11 cellular contexts compared by ENCODE assay signal in genomic region chr11:63610604-63611394, GRCh38. TPM values are rescaled to one million over a fixed set of nuclear protein-coding genes. Genes with fewer than 3 reads are reported as not detected.
DNase-seq lines count a peak whose midpoint lies in the region; ATAC-seq and TF ChIP-seq lines count a peak whose summit lies in the region.
"Had no signal": no experiment of that assay in that cellular context is flagged by ENCODE, and none has a peak within 500 bp of the region (broad histone marks: within the 10 kb centered on the region; RNA-seq: fewer than 3 reads in every experiment).

No MANE protein-coding gene starts in this region.

- H3K9me2 ChIP-seq in GM23248 (ENCODE audit: insufficient read depth) = no peaks in the 10 kb centered on the region

- H3K4me3 Mint-ChIP-seq in Calu3 (ENCODE audit: low read depth, unreplicated experiment) (peak overlapping the region; percentile 92), neural progenitor cell (no peak overlapping the region)
- H3K4me3 Mint-ChIP-seq: HFFc6 had no signal

- H3K27ac ChIP-seq in dorsolateral prefrontal cortex (peak overlapping the region; percentile 64 to 100 (median 97)), neural progenitor cell (no peak overlapping the region), GM23248 (no peak overlapping the region)

- CTCF ChIA-PET in Calu3 (lab: Charles Lee) = no interaction called here

- no peaks in the 10 kb centered on the region for H3K36me3 ChIP-seq in neural progenitor cell
- no peaks in the 10 kb centered on the region for H3K36me3 ChIP-seq in GM23248 (ENCODE audit: low read depth)

- H3K4me2 ChIP-seq in neural progenitor cell (peak overlapping the region; percentile 46), GM23248 (ENCODE audit: unreplicated experiment) (no peak overlapping the region)

- peaks cover 88% of the 10 kb centered on the region for H3K36me3 Mint-ChIP-seq in Calu3 (ENCODE audit: insufficient read depth, unreplicated experiment)
- no peaks in the 10 kb centered on the region for H3K36me3 Mint-ChIP-seq in neural progenitor cell

- TF ChIP-seq CTCF in Calu3 (IDR thresholded peaks at IDR 0.05; ENCODE audit: unreplicated experiment) (no peak), dorsolateral prefrontal cortex (IDR thresholded peaks at IDR 0.05 in 54 of 56, conservative IDR thresholded peaks at IDR 0.05 in 2 of 56; ENCODE audit: low read depth in 1 of 56, partially characterized antibody in 56 of 56) (peak in 12 of 56 donors; percentile 3 to 29 (median 14)), neural progenitor cell (IDR thresholded peaks at IDR 0.05) (peak; percentile 18)

- TSS peak; percentile 70 for BruUV-seq in Calu3 (replicated peaks; lab: Mats Ljungman, UMichigan)

- ATAC-seq in GM21390 (IDR thresholded peaks at IDR 0.05; ENCODE audit: unreplicated experiment) = no peak

- peaks cover 56% of the 10 kb centered on the region for H3K4me1 Mint-ChIP-seq in Calu3 (ENCODE audit: low read depth, unreplicated experiment)
- peaks cover 23% of the 10 kb centered on the region for H3K4me1 Mint-ChIP-seq in neural progenitor cell

- no peaks in the 10 kb centered on the region for H4K20me1 ChIP-seq in neural progenitor cell (ENCODE audit: low read depth)
- no peaks in the 10 kb centered on the region for H4K20me1 ChIP-seq in GM23248 (ENCODE audit: insufficient read depth)

- H3K4me1 ChIP-seq in neural progenitor cell (peaks cover 12% of the 10 kb centered on the region), GM23248 (ENCODE audit: insufficient read depth) (peaks cover 8% of the 10 kb centered on the region; the same call in 1 of the 2 replicates)

- H2AFZ ChIP-seq in neural progenitor cell (replicated peaks) = no peak overlapping the region
- no peak overlapping the region for H2AFZ ChIP-seq in GM23248

- WGBS in GM23248 (ENCODE audit: low coverage in 1 of 2, low lambda C conversion rate in 2 of 2, missing lambda C conversion rate in 2 of 2), 2 experiments = 85 to 88% methylated on average over 14 of the region's 14 CpGs

- H3K27me3 ChIP-seq in dorsolateral prefrontal cortex (no peaks in the 10 kb centered on the region), neural progenitor cell (peaks cover 38% of the 10 kb centered on the region), GM23248 (replicated peaks; ENCODE audit: insufficient read depth) (no peaks in the 10 kb centered on the region)

- H3F3A ChIP-seq in neural progenitor cell (ENCODE audit: low read depth) (peaks cover 35% of the 10 kb centered on the region), GM23248 (ENCODE audit: insufficient read depth) (peaks cover 8% of the 10 kb centered on the region; the same call in 1 of the 2 replicates)

- in situ Hi-C loops in GM23248 (cut with MboI) = no loop called here

- no peaks in the 10 kb centered on the region for H3K27me3 Mint-ChIP-seq in Calu3 (ENCODE audit: unreplicated experiment)
- H3K27me3 Mint-ChIP-seq in neural progenitor cell (ENCODE audit: insufficient read depth, low read depth) = peaks cover 29% of the 10 kb centered on the region

- peak overlapping the region; percentile 23 to 97 (median 87) for H3K4me3 ChIP-seq in dorsolateral prefrontal cortex
- no peak overlapping the region for H3K4me3 ChIP-seq in neural progenitor cell
- H3K4me3 ChIP-seq in GM23248 = no peak overlapping the region

- H3K9ac ChIP-seq in neural progenitor cell (no peak overlapping the region), GM23248 (no peak overlapping the region)

- H3K79me2 ChIP-seq in neural progenitor cell (ENCODE audit: low read depth) (no peaks in the 10 kb centered on the region), GM23248 (ENCODE audit: insufficient read depth) (no peaks in the 10 kb centered on the region)

- no peaks in the 10 kb centered on the region for H3K9me3 ChIP-seq in neural progenitor cell (ENCODE audit: low read depth)
- no peaks in the 10 kb centered on the region for H3K9me3 ChIP-seq in GM23248 (ENCODE audit: low read depth)

- DNase-seq in Calu3 (peak; percentile 59), NCI-H2107 (lab: John Stamatoyannopoulos, UW) (peak; percentile 40), dorsolateral prefrontal cortex (peak in 2 of 10 donors; percentile 48 to 49), neural progenitor cell (ENCODE audit: low spot score) (peak; percentile 65), mesenteric fat pad (ENCODE audit: low spot score) (no peak), T1000 (lab: John Stamatoyannopoulos, UW) (no peak), GM23248 (no peak)
- DNase-seq: foreskin fibroblast, HFFc6, NCI-H510A treated with DMSO at 0.1 percent for 48 hours had no signal

- intact Hi-C loops in Calu3 (cut with micrococcal nuclease; ENCODE audit: unreplicated experiment) = loop anchor here (2.0 to 5.0 kb wide), 2 partner anchors 43 to 80 kb away; no protein-coding TSS in a partner anchor
- intact Hi-C loops in dorsolateral prefrontal cortex (cut with DNase I) = loop anchor here (5.0 kb wide), 3 partner anchors 38 to 103 kb away; partner anchors contain the start of genes LGALS12 (in 1 of the 2) and PLAAT4 (in 1 of the 2)

- H3K9me3 Mint-ChIP-seq in Calu3 (ENCODE audit: low read depth, unreplicated experiment) (no peaks in the 10 kb centered on the region), neural progenitor cell (no peaks in the 10 kb centered on the region)
- H3K9me3 Mint-ChIP-seq: HFFc6 had no signal

- H3K27ac Mint-ChIP-seq in Calu3 (ENCODE audit: unreplicated experiment) (peak overlapping the region; percentile 92), neural progenitor cell (peak overlapping the region; percentile 9)
- H3K27ac Mint-ChIP-seq: HFFc6 had no signal

RNA-seq across cellular contexts. Expression of gene PLAAT3, which starts 3.4 kb away (rescaled TPM):
- total RNA-seq in Calu3 (2022) = 261 and 297 TPM in 2 replicates
- 100 to 1,000 TPM in 100 of 120 experiments, 10 to 100 TPM in 20; 68.4 to 465 (median 140) TPM for total RNA-seq in dorsolateral prefrontal cortex
- 4.6 and 8.0 TPM in 2 replicates for total RNA-seq in neural progenitor cell (ENCODE audit: low replicate concordance)
- total RNA-seq in mesenteric fat pad = 399 TPM
- 1.8 and 4.3 TPM in 2 replicates for total RNA-seq in GM23248 (2014; rRNA removed; shearing (Covaris generic))
- polyA plus RNA-seq in GM23248 (2016; fragmentation: Nextera tagmentation; extraction: Ambion mirVana) = 4.2 and 4.9 TPM in 2 replicates

RNA-seq across cellular contexts. Expression of gene PLAAT2, which starts 47.6 kb away (rescaled TPM):
- total RNA-seq in Calu3 (2022) (7.3 and 9.5 TPM in 2 replicates), dorsolateral prefrontal cortex (1 to 10 TPM in 9 of 120 experiments, under 1 TPM in 13, not detected in 98; 0.64 to 1.7 (median 0.90) TPM), neural progenitor cell (ENCODE audit: low replicate concordance) (not detected in 2 replicates), mesenteric fat pad (0.64 TPM)
- total RNA-seq in GM23248 (2014; rRNA removed; shearing (Covaris generic)) = not detected in 2 replicates
- not detected in 2 replicates for polyA plus RNA-seq in GM23248 (2016; fragmentation: Nextera tagmentation; extraction: Ambion mirVana)
- total RNA-seq: HFFc6 had no signal

Comparison
In these comparisons a context has a peak if more than half of its experiments do, and no peak if none do; other contexts are left out.
1. DNase-seq: peak in Calu3 (single experiment), NCI-H2107 (single experiment) and neural progenitor cell (single experiment); none in mesenteric fat pad (single experiment), T1000 (single experiment) and GM23248 (single experiment).
2. H3K27ac ChIP-seq: peak in dorsolateral prefrontal cortex (59 of 59); none in neural progenitor cell (single experiment) and GM23248 (single experiment).
3. H3K4me3 ChIP-seq: peak in dorsolateral prefrontal cortex (59 of 59); none in neural progenitor cell (single experiment) and GM23248 (single experiment).